In the genomic region with DNA sequence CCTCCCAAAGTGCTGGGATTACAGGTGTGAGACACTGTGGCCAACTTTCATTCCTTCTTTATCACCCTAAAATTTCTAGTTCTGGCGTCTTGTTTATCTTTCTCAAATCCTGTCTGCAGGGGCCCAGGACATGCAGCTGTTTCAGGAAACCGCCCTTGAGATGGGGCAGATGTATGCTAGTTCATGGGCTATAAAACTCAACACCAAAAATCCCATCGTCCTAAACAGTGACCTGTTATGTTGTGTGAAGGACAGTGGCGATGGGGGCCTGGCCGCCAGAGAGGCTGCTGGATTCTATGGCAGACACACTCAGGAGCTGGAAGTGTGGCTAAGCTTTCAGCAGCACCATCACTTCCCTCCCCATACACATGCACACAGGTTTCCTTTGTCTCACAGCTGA, we compare ENCODE assay signal across 15 cellular contexts. TPM values are rescaled to one million over a fixed set of nuclear protein-coding genes. Genes with fewer than 3 reads are reported as not detected.
DNase-seq lines count a peak whose midpoint lies in the region; ATAC-seq and TF ChIP-seq lines count a peak whose summit lies in the region.
"Had no signal": no experiment of that assay in that cellular context is flagged by ENCODE, and none has a peak within 500 bp of the region (broad histone marks: within the 10 kb centered on the region; RNA-seq: fewer than 3 reads in every experiment).

No MANE protein-coding gene starts in this region.

- H3K27me3 Mint-ChIP-seq in natural killer cell (ENCODE audit: low read depth in 2 of 2) (no peaks in the 10 kb centered on the region), brain (no peaks in the 10 kb centered on the region)
- no peaks in the 10 kb centered on the region for H3K27me3 Mint-ChIP-seq in natural killer cell treated with Interleukin-12 subunit alpha and Interleukin-12 subunit beta and Interleukin-15 and Interleukin-18, amount 100 ng/mL, for 72 hours
- no peaks in the 10 kb centered on the region for H3K27me3 Mint-ChIP-seq in naive thymus-derived CD8-positive, alpha-beta T cell

- no peaks in the 10 kb centered on the region for H3K36me3 Mint-ChIP-seq in natural killer cell
- H3K36me3 Mint-ChIP-seq in natural killer cell treated with Interleukin-12 subunit alpha and Interleukin-12 subunit beta and Interleukin-15 and Interleukin-18, amount 100 ng/mL, for 72 hours = no peaks in the 10 kb centered on the region
- peaks cover 6% of the 10 kb centered on the region for H3K36me3 Mint-ChIP-seq in brain
- peaks cover 0 to 20% (median 5%) of the 10 kb centered on the region in 3 donors for H3K36me3 Mint-ChIP-seq in naive thymus-derived CD8-positive, alpha-beta T cell

- peaks cover 56 to 67% of the 10 kb centered on the region in 2 donors for H3K4me1 Mint-ChIP-seq in natural killer cell
- H3K4me1 Mint-ChIP-seq in natural killer cell treated with Interleukin-12 subunit alpha and Interleukin-12 subunit beta and Interleukin-15 and Interleukin-18, amount 100 ng/mL, for 72 hours (ENCODE audit: low read depth in 2 of 2) = peaks cover 49 to 57% of the 10 kb centered on the region in 2 donors
- H3K4me1 Mint-ChIP-seq in brain = peaks cover 68% of the 10 kb centered on the region
- peaks cover 36 to 87% (median 79%) of the 10 kb centered on the region in 4 donors for H3K4me1 Mint-ChIP-seq in naive thymus-derived CD8-positive, alpha-beta T cell

- no peak for TF ChIP-seq CTCF in natural killer cell (IDR thresholded peaks at IDR 0.05)
- no peak for TF ChIP-seq CTCF in brain (conservative IDR thresholded peaks at IDR 0.05)

- ATAC-seq in natural killer cell (no peak), GM19395 (IDR thresholded peaks at IDR 0.05; ENCODE audit: unreplicated experiment) (no peak)
- ATAC-seq in natural killer cell treated with Interleukin-12 subunit alpha and Interleukin-12 subunit beta and Interleukin-15 and Interleukin-18, amount 100 ng/mL, for 72 hours = no peak
- ATAC-seq in naive thymus-derived CD8-positive, alpha-beta T cell = no peak
- ATAC-seq: HepG2, PC-3 had no signal

- DNase-seq in natural killer cell = no peak
- DNase-seq in natural killer cell treated with Interleukin-12 subunit alpha and Interleukin-12 subunit beta and Interleukin-15 and Interleukin-18, amount 100 ng/mL, for 72 hours (ENCODE audit: low spot score) = no peak
- DNase-seq in naive thymus-derived CD8-positive, alpha-beta T cell = peak in 1 of 10 donors; percentile 22
- DNase-seq in activated CD4-positive, alpha-beta T cell treated with anti-CD3 and anti-CD28 coated beads for 48 hours = no peak
- no peak for DNase-seq in cerebellar nuclear complex (lab: John Stamatoyannopoulos, UW)
- DNase-seq in SW 1271 (lab: John Stamatoyannopoulos, UW) = no peak
- DNase-seq: BE2C, MG63, NCI-H1105, NCI-H1694 treated with DMSO at 0.1 percent for 48 hours, NCI-H69, PC-3 had no signal

- peak overlapping the region; percentile 39 to 68 for H3K27ac Mint-ChIP-seq in natural killer cell
- H3K27ac Mint-ChIP-seq in natural killer cell treated with Interleukin-12 subunit alpha and Interleukin-12 subunit beta and Interleukin-15 and Interleukin-18, amount 100 ng/mL, for 72 hours = peak overlapping the region in 1 of 2 donors; percentile 79
- H3K27ac Mint-ChIP-seq in brain = peak overlapping the region in 3 of 5 experiments; percentile 20 to 24 (median 23)
- H3K27ac Mint-ChIP-seq in naive thymus-derived CD8-positive, alpha-beta T cell = peak overlapping the region in 6 of 10 donors; percentile 19 to 66 (median 62)

- intact Hi-C loops in natural killer cell (cut with micrococcal nuclease) = no loop called here

- POLR2A ChIA-PET in naive thymus-derived CD8-positive, alpha-beta T cell (lab: Charles Lee) = interaction anchor here (1.3 kb wide), 1 partner anchor 12 kb away, joined by 5 read pairs; no protein-coding TSS in a partner anchor

- peak overlapping the region; percentile 49 for H3K4me3 Mint-ChIP-seq in natural killer cell
- no peak overlapping the region for H3K4me3 Mint-ChIP-seq in natural killer cell treated with Interleukin-12 subunit alpha and Interleukin-12 subunit beta and Interleukin-15 and Interleukin-18, amount 100 ng/mL, for 72 hours
- no peak overlapping the region for H3K4me3 Mint-ChIP-seq in brain
- H3K4me3 Mint-ChIP-seq in naive thymus-derived CD8-positive, alpha-beta T cell = no peak overlapping the region

- no peaks in the 10 kb centered on the region for H3K9me3 Mint-ChIP-seq in natural killer cell
- no peaks in the 10 kb centered on the region for H3K9me3 Mint-ChIP-seq in natural killer cell treated with Interleukin-12 subunit alpha and Interleukin-12 subunit beta and Interleukin-15 and Interleukin-18, amount 100 ng/mL, for 72 hours
- no peaks in the 10 kb centered on the region for H3K9me3 Mint-ChIP-seq in brain
- no peaks in the 10 kb centered on the region for H3K9me3 Mint-ChIP-seq in naive thymus-derived CD8-positive, alpha-beta T cell

RNA-seq across cellular contexts. Expression of a gene that starts 36.6 kb away (rescaled TPM):
- total RNA-seq in natural killer cell = 10 to 100 TPM; 63.8 to 88.4 (median 80.2) TPM
- 10 to 100 TPM; 54.9 to 68.5 TPM for total RNA-seq in natural killer cell treated with Interleukin-12 subunit alpha and Interleukin-12 subunit beta and Interleukin-15 and Interleukin-18, amount 100 ng/mL, for 72 hours
- 46.6 TPM for polyA plus RNA-seq in brain (ENCODE audit: insufficient read depth, low read depth, low replicate concordance)
- 10 to 100 TPM; 64.8 to 74.5 TPM for total RNA-seq in naive thymus-derived CD8-positive, alpha-beta T cell
- polyA plus RNA-seq in naive thymus-derived CD8-positive, alpha-beta T cell = 10 to 100 TPM; 37.0 to 57.0 (median 40.3) TPM

RNA-seq across cellular contexts. Expression of a gene that starts 41.5 kb away (rescaled TPM):
- not detected for total RNA-seq in natural killer cell
- not detected for total RNA-seq in natural killer cell treated with Interleukin-12 subunit alpha and Interleukin-12 subunit beta and Interleukin-15 and Interleukin-18, amount 100 ng/mL, for 72 hours
- 23.5 TPM for polyA plus RNA-seq in brain (ENCODE audit: insufficient read depth, low read depth, low replicate concordance)
- total RNA-seq in naive thymus-derived CD8-positive, alpha-beta T cell = not detected
- polyA plus RNA-seq in naive thymus-derived CD8-positive, alpha-beta T cell = under 1 TPM in 1 of 3 donors, not detected in 2; 0.14 TPM
